Comparison of ENCODE assay signal across 10 cellular contexts in genomic region chr19:20664342-20664916, GRCh38. TPM values are rescaled to one million over a fixed set of nuclear protein-coding genes. Genes with fewer than 3 reads are reported as not detected.
DNase-seq lines count a peak whose midpoint lies in the region; ATAC-seq and TF ChIP-seq lines count a peak whose summit lies in the region.
"Not testable (repeated sequence)": the region's sequence is repeated elsewhere in the genome, so short reads cannot be mapped to it uniquely, and the experiment has no call there.
"Had no signal": no experiment of that assay in that cellular context is flagged by ENCODE, and none has a peak within 500 bp of the region (broad histone marks: within the 10 kb centered on the region; RNA-seq: fewer than 3 reads in every experiment).

No MANE protein-coding gene starts in this region.

- H3K9me3 ChIP-seq in HUES64 (ENCODE audit: insufficient read depth, low read depth, low read length); muscle layer of duodenum (ENCODE audit: control insufficient read depth in 1 of 2, low read length in 2 of 2): not testable (repeated sequence)
- peaks cover 10% of the 10 kb centered on the region for H3K9me3 ChIP-seq in endodermal cell (ENCODE audit: control insufficient read depth, low read length)

- TF ChIP-seq CTCF in activated B cell treated with CpG ODN at 0.5 μM for 24 hours (IDR thresholded peaks at IDR 0.05); endodermal cell (conservative IDR thresholded peaks at IDR 0.05): not testable (repeated sequence)

- not testable (repeated sequence) for H3K36me3 ChIP-seq in HUES64 (ENCODE audit: insufficient read depth, low read length); endodermal cell (ENCODE audit: control insufficient read depth, insufficient read depth, low read length); muscle layer of duodenum (ENCODE audit: control insufficient read depth in 1 of 2, insufficient read depth in 2 of 2, low read length in 2 of 2); rectal smooth muscle tissue (ENCODE audit: control insufficient read depth, insufficient read depth, low read length)

- not testable (repeated sequence) for H3K27me3 Mint-ChIP-seq in activated B cell treated with CpG ODN at 0.5 μM for 24 hours; activated naive CD8-positive, alpha-beta T cell treated with anti-CD3 and anti-CD28 coated beads, Interleukin-2, amount 50 U/mL, for 24 hours; endodermal cell (ENCODE audit: insufficient read depth)

- H3K36me3 Mint-ChIP-seq in activated B cell treated with CpG ODN at 0.5 μM for 24 hours (ENCODE audit: low read depth); endodermal cell (ENCODE audit: low read depth): not testable (repeated sequence)
- H3K36me3 Mint-ChIP-seq in activated naive CD8-positive, alpha-beta T cell treated with anti-CD3 and anti-CD28 coated beads, Interleukin-2, amount 50 U/mL, for 24 hours (ENCODE audit: low read depth), result peaks cover 37% of the 10 kb centered on the region

- intact Hi-C loops in activated B cell treated with CpG ODN at 0.5 μM for 24 hours (cut with micrococcal nuclease), result loop anchor here (5.0 to 10.0 kb wide), 4 partner anchors 117 to 903 kb away; partner anchors contain the start of genes ZNF429 and ZNF430

- peaks cover 27% of the 10 kb centered on the region for H3K4me1 Mint-ChIP-seq in activated B cell treated with CpG ODN at 0.5 μM for 24 hours
- peaks cover 12% of the 10 kb centered on the region for H3K4me1 Mint-ChIP-seq in activated naive CD8-positive, alpha-beta T cell treated with anti-CD3 and anti-CD28 coated beads, Interleukin-2, amount 50 U/mL, for 24 hours
- peaks cover 12% of the 10 kb centered on the region for H3K4me1 Mint-ChIP-seq in endodermal cell

- POLR2A ChIA-PET in activated B cell treated with CpG ODN at 0.5 μM for 24 hours (lab: Charles Lee), result interaction anchor here (0.8 kb wide), 1 partner anchor 67 kb away, joined by 3 read pairs; no protein-coding TSS in a partner anchor

- H3K27ac Mint-ChIP-seq in activated B cell treated with CpG ODN at 0.5 μM for 24 hours (peak overlapping the region; percentile 50), endodermal cell (peak overlapping the region; percentile 91)
- not testable (repeated sequence) for H3K27ac Mint-ChIP-seq in activated naive CD8-positive, alpha-beta T cell treated with anti-CD3 and anti-CD28 coated beads, Interleukin-2, amount 50 U/mL, for 24 hours

- H3K9ac ChIP-seq in HUES64 (ENCODE audit: low read depth, low read length), result 0 out of 2 replicates have a peak overlapping the region, but pooled peaks have one; percentile 49
- not testable (repeated sequence) for H3K9ac ChIP-seq in endodermal cell (ENCODE audit: extremely low read depth, low read length, poor library complexity, severe bottlenecking); rectal smooth muscle tissue (ENCODE audit: low read length)

- peak; percentile 10 to 23 for DNase-seq in AML-193 (lab: John Stamatoyannopoulos, UW)
- DNase-seq in activated B cell treated with CpG ODN at 0.5 μM for 24 hours; activated naive CD8-positive, alpha-beta T cell treated with anti-CD3 and anti-CD28 coated beads, Interleukin-2, amount 50 U/mL, for 24 hours; endodermal cell: not testable (repeated sequence)

- not testable (repeated sequence) for H3K27me3 ChIP-seq in HUES64 (ENCODE audit: insufficient read depth, low read length); endodermal cell (ENCODE audit: control insufficient read depth, insufficient read depth, low read length, poor library complexity, severe bottlenecking); muscle layer of duodenum (ENCODE audit: low read depth, low read length); rectal smooth muscle tissue (ENCODE audit: control insufficient read depth, insufficient read depth, low read length)

- H3K4me3 ChIP-seq in HUES64 (ENCODE audit: low read length); endodermal cell (ENCODE audit: low read length); rectal smooth muscle tissue (ENCODE audit: low read length): not testable (repeated sequence)
- peak overlapping the region in 1 of 2 donors; percentile 43 for H3K4me3 ChIP-seq in muscle layer of duodenum (ENCODE audit: low read depth in 1 of 2, low read length in 2 of 2)

- not testable (repeated sequence) for H3K27ac ChIP-seq in HUES64 (ENCODE audit: low read depth, low read length); endodermal cell (ENCODE audit: low read depth, low read length)
- peak overlapping the region; percentile 8 for H3K27ac ChIP-seq in muscle layer of duodenum (ENCODE audit: low read length)
- peak overlapping the region; percentile 56 for H3K27ac ChIP-seq in rectal smooth muscle tissue (ENCODE audit: low read depth, low read length)
- peak overlapping the region; percentile 74 for H3K27ac ChIP-seq in temporal lobe (ENCODE audit: low read depth, low read length)

- peaks cover 21% of the 10 kb centered on the region for H3K4me1 ChIP-seq in HUES64 (ENCODE audit: insufficient read depth, low read length)
- H3K4me1 ChIP-seq in endodermal cell (ENCODE audit: control insufficient read depth, insufficient read depth, low read length); muscle layer of duodenum (ENCODE audit: control insufficient read depth in 1 of 2, insufficient read depth in 2 of 2, low read length in 2 of 2); rectal smooth muscle tissue (ENCODE audit: control insufficient read depth, insufficient read depth, low read length): not testable (repeated sequence)

- ATAC-seq in activated B cell treated with CpG ODN at 0.5 μM for 24 hours (ENCODE audit: low read depth); activated naive CD8-positive, alpha-beta T cell treated with anti-CD3 and anti-CD28 coated beads, Interleukin-2, amount 50 U/mL, for 24 hours: not testable (repeated sequence)

- WGBS in HUES64, result 87% methylated on average over 10 of the region's 11 CpGs
- WGBS in endodermal cell (ENCODE audit: insufficient coverage in 1 of 2, insufficient read length in 1 of 2), 2 experiments, result 88 to 91% methylated on average over 5 to 9 of the region's 11 CpGs

- H3K4me3 Mint-ChIP-seq in activated B cell treated with CpG ODN at 0.5 μM for 24 hours, result peak overlapping the region; percentile 47
- peak overlapping the region; percentile 11 for H3K4me3 Mint-ChIP-seq in activated naive CD8-positive, alpha-beta T cell treated with anti-CD3 and anti-CD28 coated beads, Interleukin-2, amount 50 U/mL, for 24 hours
- H3K4me3 Mint-ChIP-seq in endodermal cell, result not testable (repeated sequence)

- H3K9me3 Mint-ChIP-seq in activated B cell treated with CpG ODN at 0.5 μM for 24 hours, endodermal cell: not testable (repeated sequence)
- H3K9me3 Mint-ChIP-seq in activated naive CD8-positive, alpha-beta T cell treated with anti-CD3 and anti-CD28 coated beads, Interleukin-2, amount 50 U/mL, for 24 hours, result peaks cover 24% of the 10 kb centered on the region

- CTCF ChIA-PET in activated B cell treated with CpG ODN at 0.5 μM for 24 hours (lab: Charles Lee), result not testable (repeated sequence)

RNA-seq across cellular contexts. Expression of gene ZNF626, which starts 3.1 kb away (rescaled TPM):
- 8.3 TPM for polyA plus RNA-seq in HUES64 (2013, experiment 1 of 2)
- polyA plus RNA-seq in HUES64 (2013, experiment 2 of 2), result 9.5 TPM
- total RNA-seq in activated B cell treated with CpG ODN at 0.5 μM for 24 hours (16.1 and 17.2 TPM in 2 replicates), endodermal cell (10 to 100 TPM; 29.6 to 40.5 TPM), temporal lobe (29.3 TPM)
- polyA plus RNA-seq in endodermal cell (2013, experiment 1 of 2), result 13.6 TPM
- polyA plus RNA-seq in endodermal cell (2013, experiment 2 of 2), result 16.2 TPM
- total RNA-seq: MCF 10A, PC-3 had no signal
